ENCODE assay signal across 8 cellular contexts in genomic region chr17:17041571-17042380, GRCh38. TPM values are rescaled to one million over a fixed set of nuclear protein-coding genes. Genes with fewer than 3 reads are reported as not detected.
DNase-seq lines count a peak whose midpoint lies in the region; ATAC-seq and TF ChIP-seq lines count a peak whose summit lies in the region.

No MANE protein-coding gene starts in this region.

- no peaks in the 10 kb centered on the region for H3K9me3 ChIP-seq in CD4-positive, alpha-beta memory T cell (ENCODE audit: control insufficient read depth in 1 of 2, low read length in 2 of 2)
- no peaks in the 10 kb centered on the region for H3K9me3 ChIP-seq in ectodermal cell (ENCODE audit: control insufficient read depth, low read length)
- H3K9me3 ChIP-seq in lung (ENCODE audit: control insufficient read depth in 2 of 2, insufficient read depth in 1 of 2, low read length in 1 of 2): no peaks in the 10 kb centered on the region

- H3K4me1 ChIP-seq in CD4-positive, alpha-beta memory T cell (ENCODE audit: insufficient read depth, low read length): peaks cover 42% of the 10 kb centered on the region
- H3K4me1 ChIP-seq in ectodermal cell (ENCODE audit: control insufficient read depth, insufficient read depth, low read length) (peaks cover 25% of the 10 kb centered on the region), lung (ENCODE audit: control insufficient read depth in 2 of 2, insufficient read depth in 2 of 2, low read length in 2 of 2) (peaks cover 12 to 24% of the 10 kb centered on the region in 2 donors)

- peak overlapping the region; percentile 65 to 78 for H3K4me3 ChIP-seq in CD4-positive, alpha-beta memory T cell (ENCODE audit: low read length in 2 of 2)
- H3K4me3 ChIP-seq in HL-60 (replicated peaks; ENCODE audit: insufficient read depth, low read length) (peak overlapping the region; percentile 54), ectodermal cell (ENCODE audit: insufficient read depth, low read depth, low read length) (peak overlapping the region; percentile 44), lung (peak overlapping the region; percentile 23)

- CTCF ChIA-PET in CD4-positive, alpha-beta memory T cell (lab: Charles Lee; ENCODE audit: partially characterized antibody): interaction anchor here (0.7 to 1.5 kb wide), 6 partner anchors 12 to 84 kb away, joined by 3 to 4 read pairs (median 3); no protein-coding TSS in a partner anchor
- CTCF ChIA-PET in activated CD8-positive, alpha-beta T cell treated with anti-CD3 and anti-CD28 coated beads for 36 hours (lab: Charles Lee): interaction anchor here (0.7 to 1.3 kb wide), 3 partner anchors 12 to 231 kb away, joined by 3 read pairs; no protein-coding TSS in a partner anchor

- POLR2A ChIA-PET in CD4-positive, alpha-beta memory T cell (lab: Charles Lee; ENCODE audit: partially characterized antibody): interaction anchor here (0.9 to 2.3 kb wide), 11 partner anchors 8 to 264 kb away, joined by 3 to 12 read pairs (median 4); partner anchors contain the start of gene FLCN
- POLR2A ChIA-PET in activated CD8-positive, alpha-beta T cell treated with anti-CD3 and anti-CD28 coated beads for 36 hours (lab: Charles Lee): no interaction called here

- no peaks in the 10 kb centered on the region for H3K27me3 Mint-ChIP-seq in CD4-positive, alpha-beta memory T cell
- H3K27me3 Mint-ChIP-seq in activated CD8-positive, alpha-beta T cell treated with anti-CD3 and anti-CD28 coated beads for 36 hours: no peaks in the 10 kb centered on the region

- H3K36me3 Mint-ChIP-seq in CD4-positive, alpha-beta memory T cell: peaks cover 0 to 7% of the 10 kb centered on the region in 2 donors
- no peaks in the 10 kb centered on the region for H3K36me3 Mint-ChIP-seq in activated CD8-positive, alpha-beta T cell treated with anti-CD3 and anti-CD28 coated beads for 36 hours (ENCODE audit: low read depth)

- ATAC-seq in GM19467 (IDR thresholded peaks at IDR 0.05; ENCODE audit: unreplicated experiment) (peak; percentile 95), lung (ENCODE audit: insufficient read depth, low FRiP score) (peak; percentile 96)
- ATAC-seq in activated CD8-positive, alpha-beta T cell treated with anti-CD3 and anti-CD28 coated beads for 36 hours: peak; percentile 98

- intact Hi-C loops in CD4-positive, alpha-beta memory T cell (cut with micrococcal nuclease): loop anchor here (1.0 to 5.0 kb wide), 3 partner anchors 25 to 195 kb away; partner anchors contain the start of gene FLCN
- intact Hi-C loops in activated CD8-positive, alpha-beta T cell treated with anti-CD3 and anti-CD28 coated beads for 36 hours (cut with micrococcal nuclease): no loop called here

- peak overlapping the region; percentile 53 to 81 (median 74) for H3K4me3 Mint-ChIP-seq in CD4-positive, alpha-beta memory T cell
- H3K4me3 Mint-ChIP-seq in activated CD8-positive, alpha-beta T cell treated with anti-CD3 and anti-CD28 coated beads for 36 hours: peak overlapping the region; percentile 62

- DNase-seq in CD4-positive, alpha-beta memory T cell: peak; percentile 94 to 97 (median 96)
- DNase-seq in HL-60 (ENCODE audit: low read depth in 1 of 2, low spot score in 1 of 2) (peak; percentile 71 to 91), NCI-H82 treated with DMSO at 0.1 percent for 48 hours (lab: John Stamatoyannopoulos, UW; ENCODE audit: unreplicated experiment) (peak; percentile 98), lung (ENCODE audit: low spot score) (peak; percentile 99)
- peak; percentile 99 for DNase-seq in activated CD8-positive, alpha-beta T cell treated with anti-CD3 and anti-CD28 coated beads for 36 hours
- DNase-seq in stimulated activated CD4-positive, alpha-beta T cell treated with anti-CD3 and anti-CD28 coated beads, TNF-alpha, amount 100 ng/mL, for 1 hour (ENCODE audit: low read depth in 3 of 3, low spot score in 1 of 3): peak; percentile 91 to 94 (median 93)

- no peak for TF ChIP-seq CTCF in HL-60 (IDR thresholded peaks at IDR 0.05; ENCODE audit: insufficient read depth, low read length)
- no peak for TF ChIP-seq CTCF in activated CD8-positive, alpha-beta T cell treated with anti-CD3 and anti-CD28 coated beads for 36 hours (IDR thresholded peaks at IDR 0.05)
- no peak for TF ChIP-seq CTCF in lung (IDR thresholded peaks at IDR 0.05; ENCODE audit: control extremely low read depth, extremely low read depth)

- no peaks in the 10 kb centered on the region for H3K9me3 Mint-ChIP-seq in CD4-positive, alpha-beta memory T cell
- H3K9me3 Mint-ChIP-seq in activated CD8-positive, alpha-beta T cell treated with anti-CD3 and anti-CD28 coated beads for 36 hours: no peaks in the 10 kb centered on the region

- WGBS in ectodermal cell, 2 experiments: 3% methylated on average over 44 of the region's 44 CpGs
- 10 to 14% methylated on average over 40 to 44 of the region's 44 CpGs for WGBS in lung, 2 donors

- peaks cover 34 to 48% (median 42%) of the 10 kb centered on the region in 4 donors for H3K4me1 Mint-ChIP-seq in CD4-positive, alpha-beta memory T cell
- H3K4me1 Mint-ChIP-seq in activated CD8-positive, alpha-beta T cell treated with anti-CD3 and anti-CD28 coated beads for 36 hours (ENCODE audit: low read depth): peaks cover 42% of the 10 kb centered on the region

- peak overlapping the region in 5 of 7 donors; percentile 30 to 87 (median 60) for H3K27ac Mint-ChIP-seq in CD4-positive, alpha-beta memory T cell
- H3K27ac Mint-ChIP-seq in activated CD8-positive, alpha-beta T cell treated with anti-CD3 and anti-CD28 coated beads for 36 hours: no peak overlapping the region

- no peaks in the 10 kb centered on the region for H3K36me3 ChIP-seq in CD4-positive, alpha-beta memory T cell (ENCODE audit: insufficient read depth, low read length)
- H3K36me3 ChIP-seq in ectodermal cell (ENCODE audit: control insufficient read depth, insufficient read depth, low read length) (peaks cover 5% of the 10 kb centered on the region), lung (ENCODE audit: control insufficient read depth in 2 of 2, insufficient read depth in 2 of 2, low read length in 2 of 2) (no peaks in the 10 kb centered on the region)

- H3K27ac ChIP-seq in CD4-positive, alpha-beta memory T cell (ENCODE audit: low read depth, low read length): peak overlapping the region; percentile 50
- H3K27ac ChIP-seq in HL-60 (replicated peaks): no peak overlapping the region
- no peak overlapping the region for H3K27ac ChIP-seq in ectodermal cell (ENCODE audit: insufficient read depth, low read depth, low read length, poor library complexity, severe bottlenecking)
- peak overlapping the region; percentile 56 to 72 for H3K27ac ChIP-seq in lung (ENCODE audit: low read depth in 1 of 2, low read length in 1 of 2)

- no peaks in the 10 kb centered on the region for H3K27me3 ChIP-seq in CD4-positive, alpha-beta memory T cell (ENCODE audit: insufficient read depth, low read length)
- H3K27me3 ChIP-seq in HL-60 (ENCODE audit: insufficient read depth, poor library complexity, severe bottlenecking) (no peaks in the 10 kb centered on the region), ectodermal cell (ENCODE audit: control insufficient read depth, insufficient read depth, low read length, poor library complexity, severe bottlenecking) (no peaks in the 10 kb centered on the region), lung (ENCODE audit: control insufficient read depth, insufficient read depth) (no peaks in the 10 kb centered on the region)

RNA-seq across cellular contexts. Expression of gene MPRIP, which starts 0.5 kb away (rescaled TPM):
- total RNA-seq in CD4-positive, alpha-beta memory T cell: 100 to 1,000 TPM; 250 to 255 TPM
- 10 to 100 TPM; 48.4 to 53.2 TPM for polyA plus RNA-seq in CD4-positive, alpha-beta memory T cell
- 100 to 1,000 TPM; 132 to 135 TPM for total RNA-seq in activated CD8-positive, alpha-beta T cell treated with anti-CD3 and anti-CD28 coated beads for 36 hours
- 114 TPM for polyA plus RNA-seq in ectodermal cell (2013, experiment 1 of 4)
- 106 TPM for polyA plus RNA-seq in ectodermal cell (2013, experiment 2 of 4)
- 79.6 TPM for polyA plus RNA-seq in ectodermal cell (2013, experiment 3 of 4)
- polyA plus RNA-seq in ectodermal cell (2013, experiment 4 of 4): 86.4 TPM
- 100 to 1,000 TPM; 181 to 342 TPM for total RNA-seq in lung
- 100 to 1,000 TPM; 121 to 168 TPM for polyA plus RNA-seq in lung

Comparison
In these comparisons a context has a peak if more than half of its experiments do, and no peak if none do; other contexts are left out.
1. H3K27ac ChIP-seq: peak in CD4-positive, alpha-beta memory T cell (single experiment) and lung (2 of 2); none in HL-60 (single experiment) and ectodermal cell (single experiment).
2. Peak in every context shown above with its lines, with median percentiles within 50 percentile points of each other: DNase-seq, H3K4me3 ChIP-seq and ATAC-seq.